In the genomic region with DNA sequence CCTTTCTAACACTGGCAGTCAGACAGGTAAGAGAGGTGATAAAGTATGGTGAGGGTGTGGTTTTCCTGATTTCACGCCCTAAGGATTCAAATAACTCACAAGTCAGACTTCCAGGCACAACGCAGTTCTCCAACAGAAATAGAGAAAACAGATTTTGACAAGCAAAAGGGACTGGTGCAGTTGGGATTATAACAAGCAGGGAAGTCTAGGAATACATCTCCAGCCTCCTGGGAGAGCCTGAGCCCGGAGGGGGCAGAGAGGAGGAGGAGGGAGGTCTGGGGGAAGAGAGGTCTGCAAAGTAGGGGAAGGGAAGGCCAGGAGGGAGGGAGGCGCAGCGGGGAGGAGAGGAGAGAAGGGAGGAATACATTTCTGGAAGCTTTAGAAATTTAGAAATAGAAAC, we compare ENCODE assay signal across 4 cellular contexts.
TF ChIP-seq lines count a peak whose summit lies in the region.

No MANE protein-coding gene starts in this region.

TF ChIP-seq in SK-N-SH, 30 proteins besides CTCF, POLR2A, EP300 and RAD21:
- TF ChIP-seq, protein P1, sequence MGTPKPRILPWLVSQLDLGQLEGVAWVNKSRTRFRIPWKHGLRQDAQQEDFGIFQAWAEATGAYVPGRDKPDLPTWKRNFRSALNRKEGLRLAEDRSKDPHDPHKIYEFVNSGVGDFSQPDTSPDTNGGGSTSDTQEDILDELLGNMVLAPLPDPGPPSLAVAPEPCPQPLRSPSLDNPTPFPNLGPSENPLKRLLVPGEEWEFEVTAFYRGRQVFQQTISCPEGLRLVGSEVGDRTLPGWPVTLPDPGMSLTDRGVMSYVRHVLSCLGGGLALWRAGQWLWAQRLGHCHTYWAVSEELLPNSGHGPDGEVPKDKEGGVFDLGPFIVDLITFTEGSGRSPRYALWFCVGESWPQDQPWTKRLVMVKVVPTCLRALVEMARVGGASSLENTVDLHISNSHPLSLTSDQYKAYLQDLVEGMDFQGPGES (IDR thresholded peaks at IDR 0.05; ENCODE audit: low read depth, low read length): no peak
TF ChIP-seq in SK-N-SH: peak in this region for 0.

TF ChIP-seq in SK-N-SH treated with all-trans-retinoic acid at 6 μM for 48 hours, 23 proteins besides CTCF, POLR2A, EP300 and RAD21 (continued from another document):
- TF ChIP-seq BACH2 (CRISPR knock-in tag; IDR thresholded peaks at IDR 0.05; ENCODE audit: borderline replicate concordance): no peak
- TF ChIP-seq PPARA (CRISPR knock-in tag; IDR thresholded peaks at IDR 0.05; ENCODE audit: borderline replicate concordance): no peak
- TF ChIP-seq, protein P2, sequence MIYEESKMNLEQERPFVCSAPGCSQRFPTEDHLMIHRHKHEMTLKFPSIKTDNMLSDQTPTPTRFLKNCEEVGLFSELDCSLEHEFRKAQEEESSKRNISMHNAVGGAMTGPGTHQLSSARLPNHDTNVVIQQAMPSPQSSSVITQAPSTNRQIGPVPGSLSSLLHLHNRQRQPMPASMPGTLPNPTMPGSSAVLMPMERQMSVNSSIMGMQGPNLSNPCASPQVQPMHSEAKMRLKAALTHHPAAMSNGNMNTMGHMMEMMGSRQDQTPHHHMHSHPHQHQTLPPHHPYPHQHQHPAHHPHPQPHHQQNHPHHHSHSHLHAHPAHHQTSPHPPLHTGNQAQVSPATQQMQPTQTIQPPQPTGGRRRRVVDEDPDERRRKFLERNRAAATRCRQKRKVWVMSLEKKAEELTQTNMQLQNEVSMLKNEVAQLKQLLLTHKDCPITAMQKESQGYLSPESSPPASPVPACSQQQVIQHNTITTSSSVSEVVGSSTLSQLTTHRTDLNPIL (CRISPR knock-in tag; IDR thresholded peaks at IDR 0.05; ENCODE audit: low read depth): no peak
- no peak for TF ChIP-seq SNAI2 (CRISPR knock-in tag; IDR thresholded peaks at IDR 0.05)
- no peak for TF ChIP-seq ISL1 (CRISPR knock-in tag; IDR thresholded peaks at IDR 0.05)
- TF ChIP-seq, protein P3, sequence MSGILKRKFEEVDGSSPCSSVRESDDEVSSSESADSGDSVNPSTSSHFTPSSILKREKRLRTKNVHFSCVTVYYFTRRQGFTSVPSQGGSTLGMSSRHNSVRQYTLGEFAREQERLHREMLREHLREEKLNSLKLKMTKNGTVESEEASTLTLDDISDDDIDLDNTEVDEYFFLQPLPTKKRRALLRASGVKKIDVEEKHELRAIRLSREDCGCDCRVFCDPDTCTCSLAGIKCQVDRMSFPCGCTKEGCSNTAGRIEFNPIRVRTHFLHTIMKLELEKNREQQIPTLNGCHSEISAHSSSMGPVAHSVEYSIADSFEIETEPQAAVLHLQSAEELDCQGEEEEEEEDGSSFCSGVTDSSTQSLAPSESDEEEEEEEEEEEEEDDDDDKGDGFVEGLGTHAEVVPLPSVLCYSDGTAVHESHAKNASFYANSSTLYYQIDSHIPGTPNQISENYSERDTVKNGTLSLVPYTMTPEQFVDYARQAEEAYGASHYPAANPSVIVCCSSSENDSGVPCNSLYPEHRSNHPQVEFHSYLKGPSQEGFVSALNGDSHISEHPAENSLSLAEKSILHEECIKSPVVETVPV (CRISPR knock-in tag; IDR thresholded peaks at IDR 0.05): no peak

TF ChIP-seq in WTC11, 78 proteins besides CTCF, POLR2A, EP300 and RAD21 (continued from another document):
- TF ChIP-seq GTF2I (CRISPR knock-in tag; conservative IDR thresholded peaks at IDR 0.05) (no peak), ZNF416 (CRISPR knock-in tag; IDR thresholded peaks at IDR 0.05) (no peak), GRHL2 (CRISPR knock-in tag; IDR thresholded peaks at IDR 0.05; ENCODE audit: insufficient replicate concordance, severe bottlenecking) (no peak), TP53 (CRISPR knock-in tag; IDR thresholded peaks at IDR 0.05) (no peak), SMAD3 (CRISPR knock-in tag; IDR thresholded peaks at IDR 0.05; ENCODE audit: borderline replicate concordance) (no peak), JUN (CRISPR knock-in tag; IDR thresholded peaks at IDR 0.05) (no peak), TEAD1 (CRISPR knock-in tag; IDR thresholded peaks at IDR 0.05) (no peak), TEAD4 (CRISPR knock-in tag; IDR thresholded peaks at IDR 0.05) (no peak), CBFB (CRISPR knock-in tag; IDR thresholded peaks at IDR 0.05; ENCODE audit: low read depth) (no peak), JAZF1 (CRISPR knock-in tag; IDR thresholded peaks at IDR 0.05) (no peak)
- TF ChIP-seq, protein P4, sequence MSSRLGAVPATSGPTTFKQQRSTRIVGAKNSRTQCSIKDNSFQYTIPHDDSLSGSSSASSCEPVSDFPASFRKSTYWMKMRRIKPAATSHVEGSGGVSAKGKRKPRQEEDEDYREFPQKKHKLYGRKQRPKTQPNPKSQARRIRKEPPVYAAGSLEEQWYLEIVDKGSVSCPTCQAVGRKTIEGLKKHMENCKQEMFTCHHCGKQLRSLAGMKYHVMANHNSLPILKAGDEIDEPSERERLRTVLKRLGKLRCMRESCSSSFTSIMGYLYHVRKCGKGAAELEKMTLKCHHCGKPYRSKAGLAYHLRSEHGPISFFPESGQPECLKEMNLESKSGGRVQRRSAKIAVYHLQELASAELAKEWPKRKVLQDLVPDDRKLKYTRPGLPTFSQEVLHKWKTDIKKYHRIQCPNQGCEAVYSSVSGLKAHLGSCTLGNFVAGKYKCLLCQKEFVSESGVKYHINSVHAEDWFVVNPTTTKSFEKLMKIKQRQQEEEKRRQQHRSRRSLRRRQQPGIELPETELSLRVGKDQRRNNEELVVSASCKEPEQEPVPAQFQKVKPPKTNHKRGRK (CRISPR knock-in tag; IDR thresholded peaks at IDR 0.05; ENCODE audit: borderline replicate concordance): no peak
- TF ChIP-seq, protein P5, sequence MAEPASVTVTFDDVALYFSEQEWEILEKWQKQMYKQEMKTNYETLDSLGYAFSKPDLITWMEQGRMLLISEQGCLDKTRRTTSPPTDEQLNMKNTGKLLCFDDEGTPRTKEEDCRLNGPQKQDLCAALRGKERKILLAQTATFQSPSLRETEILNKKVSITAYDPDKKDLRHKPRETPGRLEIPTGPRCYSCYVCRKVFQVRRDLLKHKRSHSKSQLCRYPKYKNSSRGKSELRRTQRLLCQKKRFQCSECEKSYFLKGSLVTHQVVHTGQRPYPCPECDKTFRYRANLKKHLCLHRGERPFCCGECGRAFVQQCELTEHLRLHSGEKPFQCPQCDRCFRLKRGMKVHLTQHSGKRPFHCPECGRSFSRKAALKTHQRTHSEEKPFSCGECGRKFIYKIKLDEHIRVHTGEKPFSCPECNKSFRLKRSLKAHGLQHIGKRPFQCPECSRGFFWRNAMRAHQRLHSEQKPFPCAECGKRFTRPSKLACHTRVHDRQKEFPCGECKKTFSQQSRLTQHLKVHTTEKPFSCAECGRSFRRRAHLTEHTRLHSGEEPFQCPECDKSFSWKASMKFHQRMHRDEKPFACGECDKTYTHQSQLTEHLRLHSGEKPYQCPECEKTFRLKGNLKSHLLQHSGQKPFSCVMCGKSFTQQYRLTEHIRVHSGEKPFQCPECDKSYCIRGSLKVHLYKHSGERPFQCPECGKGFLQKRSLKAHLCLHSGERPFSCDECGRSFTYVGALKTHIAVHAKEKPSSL (CRISPR knock-in tag; conservative IDR thresholded peaks at IDR 0.05): no peak

TF ChIP-seq in liver, 16 proteins besides CTCF, POLR2A, EP300 and RAD21 (continued from another document):
- TF ChIP-seq, protein P6, sequence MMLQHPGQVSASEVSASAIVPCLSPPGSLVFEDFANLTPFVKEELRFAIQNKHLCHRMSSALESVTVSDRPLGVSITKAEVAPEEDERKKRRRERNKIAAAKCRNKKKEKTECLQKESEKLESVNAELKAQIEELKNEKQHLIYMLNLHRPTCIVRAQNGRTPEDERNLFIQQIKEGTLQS (IDR thresholded peaks at IDR 0.05): no peak
- no peak for TF ChIP-seq FOXA1 (IDR thresholded peaks at IDR 0.05)
- TF ChIP-seq, protein P7, sequence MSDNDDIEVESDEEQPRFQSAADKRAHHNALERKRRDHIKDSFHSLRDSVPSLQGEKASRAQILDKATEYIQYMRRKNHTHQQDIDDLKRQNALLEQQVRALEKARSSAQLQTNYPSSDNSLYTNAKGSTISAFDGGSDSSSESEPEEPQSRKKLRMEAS (IDR thresholded peaks at IDR 0.05): no peak
- no peak for TF ChIP-seq HNF4G (IDR thresholded peaks at IDR 0.05)
